In the genomic region with DNA sequence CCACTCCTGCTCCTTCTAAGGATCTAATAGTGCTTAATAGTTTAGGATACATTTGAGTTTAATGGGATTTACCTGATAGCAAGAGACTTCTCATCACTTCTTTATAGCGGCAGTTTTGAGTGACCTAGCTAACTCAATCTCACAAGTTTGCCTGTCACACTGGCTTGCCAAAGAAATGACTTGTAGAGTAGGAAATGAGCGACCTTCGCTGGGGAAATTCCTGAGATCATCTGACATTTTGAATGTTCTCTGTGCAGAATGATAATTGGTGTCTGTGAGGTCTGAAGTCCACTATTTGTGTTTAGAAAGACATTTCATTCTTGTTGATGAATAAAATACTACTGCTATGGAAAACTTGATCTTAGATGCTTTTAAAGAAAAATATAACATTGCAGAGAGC, we compare ENCODE assay signal across 23 cellular contexts. TPM values are rescaled to one million over a fixed set of nuclear protein-coding genes. Genes with fewer than 3 reads are reported as not detected.
DNase-seq lines count a peak whose midpoint lies in the region; ATAC-seq and TF ChIP-seq lines count a peak whose summit lies in the region.
"Had no signal": no experiment of that assay in that cellular context is flagged by ENCODE, and none has a peak within 500 bp of the region (broad histone marks: within the 10 kb centered on the region; RNA-seq: fewer than 3 reads in every experiment).

No MANE protein-coding gene starts in this region.

- H3K79me2 ChIP-seq in hepatocyte, result peaks cover 53% of the 10 kb centered on the region

- H3K27me3 Mint-ChIP-seq in stimulated activated naive B cell treated with anti-CD40 and anti-IgM and Interleukin-4, amounts not matched to agents 10 μg/mL and 1 μg/mL and 100 μg/mL, for 72 hours, result no peaks in the 10 kb centered on the region
- H3K27me3 Mint-ChIP-seq: CD8-positive, alpha-beta memory T cell; IgD-negative memory B cell had no signal

- H3K4me1 Mint-ChIP-seq in stimulated activated naive B cell treated with anti-CD40 and anti-IgM and Interleukin-4, amounts not matched to agents 10 μg/mL and 1 μg/mL and 100 μg/mL, for 72 hours, result peaks cover 27 to 72% of the 10 kb centered on the region in 2 donors

- H3K27me3 ChIP-seq in hepatocyte, result no peaks in the 10 kb centered on the region
- no peaks in the 10 kb centered on the region for H3K27me3 ChIP-seq in upper lobe of left lung
- H3K27me3 ChIP-seq: BLaER1 had no signal

- no peaks in the 10 kb centered on the region for H3K9me2 ChIP-seq in hepatocyte (replicated peaks; ENCODE audit: insufficient read depth)

- no peak for TF ChIP-seq CTCF in hepatocyte (IDR thresholded peaks at IDR 0.05; ENCODE audit: poor library complexity)
- TF ChIP-seq CTCF in upper lobe of left lung (IDR thresholded peaks at IDR 0.05), result no peak

- peak overlapping the region; percentile 22 for H3K27ac ChIP-seq in hepatocyte
- H3K27ac ChIP-seq in upper lobe of left lung, result no peak overlapping the region
- H3K27ac ChIP-seq: 22Rv1, BLaER1 had no signal

- H3K4me3 Mint-ChIP-seq in stimulated activated naive B cell treated with anti-CD40 and anti-IgM and Interleukin-4, amounts not matched to agents 10 μg/mL and 1 μg/mL and 100 μg/mL, for 72 hours, result peak overlapping the region in 1 of 2 donors; percentile 2
- H3K4me3 Mint-ChIP-seq: CD8-positive, alpha-beta memory T cell; GM23338; IgD-negative memory B cell had no signal

- DNase-seq in NCI-H82 (lab: John Stamatoyannopoulos, UW) (peak; percentile 16), NCI-H82 treated with DMSO at 0.1 percent for 48 hours (lab: John Stamatoyannopoulos, UW; ENCODE audit: unreplicated experiment) (no peak), Right ventricle myocardium superior (no peak), left cardiac atrium (no peak), hepatocyte (ENCODE audit: low spot score) (peak; percentile 14), upper lobe of left lung (no peak)
- no peak for DNase-seq in stimulated activated naive B cell treated with anti-CD40 and anti-IgM and Interleukin-4, amounts not matched to agents 10 μg/mL and 1 μg/mL and 100 μg/mL, for 72 hours
- DNase-seq: ACHN; Calu3; CD8-positive, alpha-beta memory T cell; NCI-H1105; NCI-H146; NCI-H2029; NCI-H345; NCI-H524 treated with DMSO at 0.1 percent for 48 hours; OCI-M1 had no signal

- no peak for TF ChIP-seq EP300 in upper lobe of left lung (IDR thresholded peaks at IDR 0.05)

- H3K4me3 ChIP-seq in hepatocyte (no peak overlapping the region), upper lobe of left lung (no peak overlapping the region)
- H3K4me3 ChIP-seq: BLaER1, GM23338 had no signal

- H4K20me1 ChIP-seq in hepatocyte (ENCODE audit: insufficient read depth, poor library complexity, severe bottlenecking), result peaks cover 3% of the 10 kb centered on the region
- H4K20me1 ChIP-seq: BLaER1 had no signal

- H3K9me3 ChIP-seq in hepatocyte (ENCODE audit: low read depth), result no peaks in the 10 kb centered on the region
- H3K9me3 ChIP-seq in upper lobe of left lung, result no peaks in the 10 kb centered on the region
- H3K9me3 ChIP-seq: BLaER1 had no signal

- intact Hi-C loops in Right ventricle myocardium superior (cut with DNase I), result no loop called here
- intact Hi-C loops in left cardiac atrium (cut with DNase I), result no loop called here

- H3K9me3 Mint-ChIP-seq in stimulated activated naive B cell treated with anti-CD40 and anti-IgM and Interleukin-4, amounts not matched to agents 10 μg/mL and 1 μg/mL and 100 μg/mL, for 72 hours, result peaks cover 3% of the 10 kb centered on the region in 2 donors
- H3K9me3 Mint-ChIP-seq: CD8-positive, alpha-beta memory T cell; GM23338; IgD-negative memory B cell had no signal

- WGBS in hepatocyte (ENCODE audit: low lambda C conversion rate, missing lambda C conversion rate), result 93% methylated on average over 3 of the region's 3 CpGs
- 76 to 88% methylated on average over 3 of the region's 3 CpGs for WGBS in upper lobe of left lung, 2 donors

- no peak overlapping the region for H3K4me2 ChIP-seq in hepatocyte
- H3K4me2 ChIP-seq: BLaER1, GM23338 had no signal

- H3K27ac Mint-ChIP-seq in stimulated activated naive B cell treated with anti-CD40 and anti-IgM and Interleukin-4, amounts not matched to agents 10 μg/mL and 1 μg/mL and 100 μg/mL, for 72 hours, result peak overlapping the region; percentile 42
- H3K27ac Mint-ChIP-seq: GM23338, IgD-negative memory B cell had no signal

- H3K36me3 Mint-ChIP-seq in stimulated activated naive B cell treated with anti-CD40 and anti-IgM and Interleukin-4, amounts not matched to agents 10 μg/mL and 1 μg/mL and 100 μg/mL, for 72 hours, result peaks cover 43 to 73% of the 10 kb centered on the region in 2 donors

- TF ChIP-seq POLR2A in upper lobe of left lung (IDR thresholded peaks at IDR 0.05), result no peak

- no peak overlapping the region for H2AFZ ChIP-seq in hepatocyte
- H2AFZ ChIP-seq: GM23338 had no signal

- H3K4me1 ChIP-seq in hepatocyte (ENCODE audit: insufficient read depth) (no peaks in the 10 kb centered on the region), upper lobe of left lung (no peaks in the 10 kb centered on the region)

- H3K36me3 ChIP-seq in hepatocyte (replicated peaks; ENCODE audit: insufficient read depth, low read depth) (no peaks in the 10 kb centered on the region), upper lobe of left lung (peaks cover 0 to 9% (median 4%) of the 10 kb centered on the region in 4 donors)

- peak; percentile 29 for ATAC-seq in Right ventricle myocardium superior (ENCODE audit: poor library complexity)
- no peak for ATAC-seq in left cardiac atrium
- peak; percentile 57 to 69 for ATAC-seq in stimulated activated naive B cell treated with anti-CD40 and anti-IgM and Interleukin-4, amounts not matched to agents 10 μg/mL and 1 μg/mL and 100 μg/mL, for 72 hours (replicated peaks)
- ATAC-seq in upper lobe of left lung (ENCODE audit: low FRiP score in 2 of 2), result no peak
- no peak for ATAC-seq in GM18870 (IDR thresholded peaks at IDR 0.05; ENCODE audit: unreplicated experiment)
- ATAC-seq: GM23338, HCT116, Right ventricle myocardium inferior had no signal

RNA-seq across cellular contexts. Expression of a gene that starts 30.3 kb away (rescaled TPM):
- total RNA-seq in Right ventricle myocardium superior (94.1 TPM), left cardiac atrium (10 to 100 TPM; 74.6 to 82.8 TPM), hepatocyte (87.7 and 94.2 TPM in 2 replicates), upper lobe of left lung (10 to 100 TPM; 36.7 to 69.3 (median 50.8) TPM)
- polyA plus RNA-seq in hepatocyte, result 52.1 and 58.0 TPM in 2 replicates

Comparison
In these comparisons a context has a peak if more than half of its experiments do, and no peak if none do; other contexts are left out.
1. DNase-seq: peak in NCI-H82 (single experiment) and hepatocyte (single experiment); none in NCI-H82 treated with DMSO at 0.1 percent for 48 hours (single experiment), Right ventricle myocardium superior (single experiment), left cardiac atrium (single experiment), stimulated activated naive B cell treated with anti-CD40 and anti-IgM and Interleukin-4, amounts not matched to agents 10 μg/mL and 1 μg/mL and 100 μg/mL, for 72 hours (single experiment) and upper lobe of left lung (0 of 2).
2. ATAC-seq: peak in Right ventricle myocardium superior (single experiment) and stimulated activated naive B cell treated with anti-CD40 and anti-IgM and Interleukin-4, amounts not matched to agents 10 μg/mL and 1 μg/mL and 100 μg/mL, for 72 hours (2 of 2); none in left cardiac atrium (0 of 2), upper lobe of left lung (0 of 2) and GM18870 (single experiment).